Comparison of ENCODE assay signal across 25 cellular contexts in the genomic region with DNA sequence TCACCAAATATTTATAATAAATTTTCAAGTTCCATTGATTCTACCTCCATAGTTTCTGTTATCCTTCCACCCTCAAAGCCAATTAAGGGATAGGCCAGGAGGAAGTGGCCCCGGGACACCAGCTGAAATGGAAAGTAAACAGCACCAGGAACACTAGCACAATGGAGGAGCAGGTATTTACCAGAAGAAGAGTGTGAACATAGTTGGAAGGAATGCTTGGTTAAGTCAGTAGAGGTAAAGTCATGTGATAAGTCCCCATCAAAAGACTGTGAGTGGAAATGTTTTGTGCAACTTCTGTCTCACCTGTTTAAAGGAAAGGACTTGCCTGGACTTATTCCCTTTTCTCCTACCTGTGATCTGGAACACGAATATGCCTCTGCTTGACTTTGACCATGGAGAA.
DNase-seq lines count a peak whose midpoint lies in the region; ATAC-seq, FAIRE-seq and TF ChIP-seq lines count a peak whose summit lies in the region.
"Had no signal": no experiment of that assay in that cellular context is flagged by ENCODE, and none has a peak within 500 bp of the region (broad histone marks: within the 10 kb centered on the region; RNA-seq: fewer than 3 reads in every experiment).

No MANE protein-coding gene starts in this region.

- peak overlapping the region in 1 of 2 experiments; percentile 2; a peak in 1 of 4 replicates for H4K8ac ChIP-seq in IMR-90 (ENCODE audit: low read depth in 2 of 2, low read length in 2 of 2)

- POLR2A ChIA-PET in IMR-90 (lab: Charles Lee; ENCODE audit: unreplicated experiment): no interaction called here

- no peak overlapping the region for H3K14ac ChIP-seq in IMR-90 (replicated peaks; ENCODE audit: low read depth, low read length)

- no peaks in the 10 kb centered on the region for H3K9me3 ChIP-seq in IMR-90 (ENCODE audit: control insufficient read depth, insufficient read depth, low read length)
- peaks cover 3% of the 10 kb centered on the region for H3K9me3 ChIP-seq in mammary epithelial cell (replicated peaks; ENCODE audit: insufficient read depth, low read length)
- H3K9me3 ChIP-seq in keratinocyte (ENCODE audit: control insufficient read depth, low read depth, low read length): no peaks in the 10 kb centered on the region
- H3K9me3 ChIP-seq in prostate gland: no peaks in the 10 kb centered on the region
- H3K9me3 ChIP-seq: ovary, right lobe of liver had no signal

- no peak overlapping the region for H2AK9ac ChIP-seq in IMR-90 (replicated peaks; ENCODE audit: low read depth, low read length, poor library complexity)

- H3K79me2 ChIP-seq in mammary epithelial cell (ENCODE audit: insufficient read depth, low read length): no peaks in the 10 kb centered on the region
- H3K79me2 ChIP-seq in keratinocyte (ENCODE audit: control insufficient read depth, insufficient read depth, low read length): no peaks in the 10 kb centered on the region

- H3K4me1 ChIP-seq in IMR-90 (ENCODE audit: control insufficient read depth, insufficient read depth, low read length) (peaks cover 17% of the 10 kb centered on the region), mammary epithelial cell (ENCODE audit: insufficient read depth, low read length) (peaks cover 17% of the 10 kb centered on the region), keratinocyte (ENCODE audit: control insufficient read depth, extremely low read depth, insufficient read depth, low read length) (peaks cover 10% of the 10 kb centered on the region), prostate gland (replicated peaks) (peaks cover 6% of the 10 kb centered on the region)

- no peaks in the 10 kb centered on the region for H3K79me1 ChIP-seq in IMR-90 (ENCODE audit: low read depth in 1 of 2, low read length in 2 of 2)

- H3K4me2 ChIP-seq in IMR-90 (ENCODE audit: low read depth, low read length) (no peak overlapping the region), mammary epithelial cell (ENCODE audit: insufficient read depth, low read depth, low read length) (peak overlapping the region; percentile 53), keratinocyte (ENCODE audit: control insufficient read depth, extremely low read depth, insufficient read depth, low read depth, low read length) (peak overlapping the region; percentile 68)

- no peak for ATAC-seq in IMR-90 (ENCODE audit: low read depth)
- no peak for ATAC-seq in GM21367 (IDR thresholded peaks at IDR 0.05; ENCODE audit: unreplicated experiment)
- ATAC-seq: SK-N-SH treated with all-trans-retinoic acid at 6 μM for 48 hours had no signal

- H3K36me3 ChIP-seq in IMR-90 (ENCODE audit: control insufficient read depth, insufficient read depth, low read length) (no peaks in the 10 kb centered on the region), mammary epithelial cell (ENCODE audit: insufficient read depth, low read length) (no peaks in the 10 kb centered on the region), keratinocyte (ENCODE audit: control insufficient read depth in 2 of 2, extremely low read depth in 1 of 2, insufficient read depth in 2 of 2, low read length in 2 of 2) (no peaks in the 10 kb centered on the region), prostate gland (no peaks in the 10 kb centered on the region)
- H3K36me3 ChIP-seq: brain microvascular endothelial cell, ovary, right lobe of liver had no signal

- no peak for TF ChIP-seq CTCF in IMR-90 (conservative IDR thresholded peaks at IDR 0.05; ENCODE audit: low read depth, low read length)
- no peak for TF ChIP-seq CTCF in mammary epithelial cell (conservative IDR thresholded peaks at IDR 0.05 in 1 of 2, IDR thresholded peaks at IDR 0.05 in 1 of 2; ENCODE audit: extremely low read depth in 1 of 2, insufficient read depth in 1 of 2, low read depth in 1 of 2, low read length in 2 of 2)
- TF ChIP-seq CTCF in keratinocyte (optimal IDR thresholded peaks at IDR 0.05 in 1 of 3, IDR thresholded peaks at IDR 0.05 in 1 of 3, conservative IDR thresholded peaks at IDR 0.05 in 1 of 3; ENCODE audit: extremely low read depth in 1 of 3, insufficient read depth in 2 of 3, low read length in 3 of 3): no peak
- TF ChIP-seq CTCF in prostate gland (IDR thresholded peaks at IDR 0.05): no peak

- H3K9me1 ChIP-seq in IMR-90 (ENCODE audit: insufficient read depth, low read length) (no peaks in the 10 kb centered on the region), keratinocyte (ENCODE audit: control insufficient read depth, extremely low read depth, insufficient read depth, low read length) (no peaks in the 10 kb centered on the region)

- no peak overlapping the region for H3K23ac ChIP-seq in IMR-90 (ENCODE audit: low read depth, low read length)

- H2BK20ac ChIP-seq in IMR-90 (ENCODE audit: low read depth, low read length): peak overlapping the region; percentile 22; the same call in 1 of the 2 replicates

- H3K9ac ChIP-seq in IMR-90 (ENCODE audit: low read depth, low read length) (no peak overlapping the region), mammary epithelial cell (ENCODE audit: insufficient read depth, low read length) (no peak overlapping the region), keratinocyte (ENCODE audit: control insufficient read depth, extremely low read depth, insufficient read depth, low read length) (no peak overlapping the region)

- TF ChIP-seq POLR2A in IMR-90 (IDR thresholded peaks at IDR 0.05; ENCODE audit: low read depth, low read length) (no peak), prostate gland (IDR thresholded peaks at IDR 0.05) (no peak)

- 0 out of 2 replicates have a peak overlapping the region, but pooled peaks have one; percentile 18 for H4K91ac ChIP-seq in IMR-90 (ENCODE audit: insufficient read depth, low read depth, low read length)

- peak overlapping the region; percentile 2; the same call in 1 of the 2 replicates for H2AK5ac ChIP-seq in IMR-90 (ENCODE audit: low read depth, low read length)

- peak; percentile 87 for FAIRE-seq in keratinocyte (lab: Jason Lieb, UNC)
- FAIRE-seq: GM18507 had no signal

- intact Hi-C loops in IMR-90 (cut with micrococcal nuclease): no loop called here
- intact Hi-C loops in mammary epithelial cell (cut with micrococcal nuclease): no loop called here
- intact Hi-C loops in prostate gland (cut with DNase I): no loop called here

- no peak overlapping the region for H2AFZ ChIP-seq in IMR-90 (replicated peaks; ENCODE audit: low read length, poor library complexity)
- H2AFZ ChIP-seq in mammary epithelial cell (ENCODE audit: low read depth, low read length): peak overlapping the region; percentile 83
- H2AFZ ChIP-seq in keratinocyte (ENCODE audit: control insufficient read depth, low read length): peak overlapping the region; percentile 87

- H3K4ac ChIP-seq in IMR-90 (ENCODE audit: low read depth, low read length): peak overlapping the region; percentile 41; the same call in 1 of the 2 replicates

- dilution Hi-C loops in IMR-90 (cut with HindIII; ENCODE audit: low sequenced_read_pairs, unreplicated experiment) (no loop called here), mammary epithelial cell (cut with HindIII; ENCODE audit: low sequenced_read_pairs) (no loop called here), keratinocyte (cut with MboI; ENCODE audit: extremely low pct_ligation_motif_present, low sequenced_read_pairs) (no loop called here)

- CTCF ChIA-PET in IMR-90 (lab: Yijun Ruan, JAX) (no interaction called here), mammary epithelial cell (lab: Charles Lee; ENCODE audit: low non-redundant PET) (interaction anchor here (0.6 kb wide), 1 partner anchor 406 kb away, joined by 8 read pairs; a partner anchor contains a TSS)

- no peaks in the 10 kb centered on the region for H3K27me3 ChIP-seq in IMR-90 (ENCODE audit: control insufficient read depth, insufficient read depth, low read length)
- H3K27me3 ChIP-seq in mammary epithelial cell (ENCODE audit: insufficient read depth, low read length): no peaks in the 10 kb centered on the region
- no peaks in the 10 kb centered on the region for H3K27me3 ChIP-seq in keratinocyte (ENCODE audit: control insufficient read depth, extremely low read depth, insufficient read depth, low read length)
- H3K27me3 ChIP-seq in prostate gland (replicated peaks; ENCODE audit: insufficient read depth): no peaks in the 10 kb centered on the region
- H3K27me3 ChIP-seq: brain microvascular endothelial cell, ovary, right lobe of liver had no signal

- H3K4me3 ChIP-seq in IMR-90 (ENCODE audit: insufficient read depth, low read depth, low read length) (no peak overlapping the region), mammary epithelial cell (replicated peaks in 1 of 3; ENCODE audit: insufficient read depth in 1 of 3, low read depth in 2 of 3, low read length in 3 of 3) (no peak overlapping the region), keratinocyte (ENCODE audit: control insufficient read depth in 2 of 3, extremely low read depth in 1 of 3, insufficient read depth in 2 of 3, low read depth in 1 of 3, low read length in 3 of 3) (peak overlapping the region in 1 of 3 experiments; percentile 30), prostate gland (no peak overlapping the region)
- H3K4me3 ChIP-seq: coronary artery, lung, ovary, right lobe of liver had no signal

- no peak for TF ChIP-seq RAD21 in IMR-90 (IDR thresholded peaks at IDR 0.05; ENCODE audit: low read length)

- no peak overlapping the region for H2BK5ac ChIP-seq in IMR-90 (ENCODE audit: low read depth, low read length, poor library complexity, severe bottlenecking)

- no peaks in the 10 kb centered on the region for H4K20me1 ChIP-seq in IMR-90 (ENCODE audit: insufficient read depth, low read length)
- no peaks in the 10 kb centered on the region for H4K20me1 ChIP-seq in mammary epithelial cell (ENCODE audit: insufficient read depth, low read length)
- no peaks in the 10 kb centered on the region for H4K20me1 ChIP-seq in keratinocyte (ENCODE audit: control insufficient read depth, extremely low read depth, insufficient read depth, low read length)

- no peak overlapping the region; the same call in 1 of the 2 replicates for H4K5ac ChIP-seq in IMR-90 (ENCODE audit: low read depth, low read length)

- WGBS in IMR-90 (ENCODE audit: extremely low coverage in 2 of 2, insufficient read length in 1 of 2), 2 experiments: no CpG with 5 or more reads among the region's 2 CpGs
- WGBS in mammary epithelial cell (ENCODE audit: low coverage, missing lambda C conversion rate): 44% methylated on average over 2 of the region's 2 CpGs
- WGBS in prostate gland: 32% methylated on average over 2 of the region's 2 CpGs

- no peak for DNase-seq in IMR-90
- peak; percentile 77 for DNase-seq in mammary epithelial cell
- DNase-seq in keratinocyte (ENCODE audit: low read depth, low spot score): peak; percentile 55
- DNase-seq in prostate gland (ENCODE audit: low spot score): peak; percentile 66
- no peak for DNase-seq in GF-D8 (lab: John Stamatoyannopoulos, UW)
- DNase-seq in NOMO-1 (lab: John Stamatoyannopoulos, UW; ENCODE audit: unreplicated experiment in 2 of 2): no peak
- DNase-seq in inferior parietal cortex (ENCODE audit: extremely low spot score): no peak
- DNase-seq: activated CD4-positive, alpha-beta T cell treated with anti-CD3 and anti-CD28 coated beads, Interleukin-2, amount 50 U/mL, for 48 hours; activated gamma-delta T cell; C1 segment of cervical spinal cord; endodermal cell; H7; immature natural killer cell; KBM-7; NCI-H1436; NCI-H524; ovary; right lobe of liver had no signal

- H2BK120ac ChIP-seq in IMR-90 (ENCODE audit: low read depth, low read length): peak overlapping the region; percentile 4; the same call in 1 of the 2 replicates

- in situ Hi-C loops in IMR-90 (cut with MboI; ENCODE audit: low sequenced_read_pairs): no loop called here
- in situ Hi-C loops in mammary epithelial cell (cut with MboI; ENCODE audit: low sequenced_read_pairs in 2 of 2): no loop called here

- H3K27ac ChIP-seq in IMR-90 (ENCODE audit: insufficient read depth, low read length) (no peak overlapping the region), mammary epithelial cell (ENCODE audit: insufficient read depth, low read depth, low read length) (peak overlapping the region; percentile 34), keratinocyte (ENCODE audit: control insufficient read depth, insufficient read depth, low read length) (no peak overlapping the region), prostate gland (peak overlapping the region; percentile 48 to 77)
- H3K27ac ChIP-seq: ovary, right lobe of liver, RWPE1 had no signal

- peak overlapping the region; percentile 66; the same call in 1 of the 3 replicates for H2BK15ac ChIP-seq in IMR-90 (ENCODE audit: low read depth, low read length)

- H3K18ac ChIP-seq in IMR-90 (ENCODE audit: low read depth, low read length): peak overlapping the region; percentile 25; the same call in 1 of the 2 replicates

- H3K56ac ChIP-seq in IMR-90 (ENCODE audit: extremely low read depth, insufficient read depth, low read length): no peak overlapping the region; the same call in 1 of the 2 replicates

- BruUV-seq in IMR-90 (replicated peaks; lab: Mats Ljungman, UMichigan) (no TSS peak), mammary epithelial cell (replicated peaks; lab: Mats Ljungman, UMichigan) (no TSS peak)

Comparison
In these comparisons a context has a peak if more than half of its experiments do, and no peak if none do; other contexts are left out.
1. DNase-seq: peak in mammary epithelial cell (single experiment), keratinocyte (single experiment) and prostate gland (single experiment); none in IMR-90 (single experiment), GF-D8 (single experiment), NOMO-1 (0 of 2) and inferior parietal cortex (single experiment).
2. H3K27ac ChIP-seq: peak in mammary epithelial cell (single experiment) and prostate gland (2 of 2); none in IMR-90 (single experiment) and keratinocyte (single experiment).